24 cellular contexts compared by ENCODE assay signal in genomic region chr2:14952383-14952782, GRCh38.
"Had no signal": no experiment of that assay in that cellular context is flagged by ENCODE, and none has a peak within 500 bp of the region (broad histone marks: within the 10 kb centered on the region; RNA-seq: fewer than 3 reads in every experiment).

No MANE protein-coding gene starts in this region.

- H3K4me3 ChIP-seq: coronary artery, left lung, mucosa of descending colon, ovary, psoas muscle, right lobe of liver, thoracic aorta, tibial nerve, upper lobe of left lung had no signal

- DNase-seq: dermis blood vessel endothelial cell; effector memory CD4-positive, alpha-beta T cell; erythroblast; head of caudate nucleus; left lung; mesenchymal stem cell; mucosa of descending colon; naive B cell; occipital lobe; ovary; posterior cingulate gyrus; psoas muscle; right lobe of liver; small intestine; stimulated activated CD4-positive, alpha-beta T cell treated with anti-CD3 and anti-CD28 coated beads, Interleukin-15, amount 100 ng/mL, for 24 hours; stimulated activated CD4-positive, alpha-beta T cell treated with anti-CD3 and anti-CD28 coated beads, Interleukin-2, amount 100 ng/mL, for 48 hours; stimulated activated naive B cell treated with anti-CD40 and anti-IgM and Interleukin-4, amounts not matched to agents 10 μg/mL and 1 μg/mL and 100 μg/mL, for 72 hours; upper lobe of left lung had no signal

- ATAC-seq: left lung; mucosa of descending colon; psoas muscle; right lobe of liver; stimulated activated naive B cell treated with anti-CD40 and anti-IgM and Interleukin-4, amounts not matched to agents 10 μg/mL and 1 μg/mL and 100 μg/mL, for 72 hours had no signal

- H3K9me3 Mint-ChIP-seq: nephron had no signal

- H3K4me3 Mint-ChIP-seq: mesothelial cell of epicardium; naive B cell; nephron; stimulated activated naive B cell treated with anti-CD40 and anti-IgM and Interleukin-4, amounts not matched to agents 10 μg/mL and 1 μg/mL and 100 μg/mL, for 72 hours; stimulated activated naive CD8-positive, alpha-beta T cell treated with anti-CD3 and anti-CD28 coated beads, Interleukin-15, Interleukin-2, amounts not matched to agents 100 ng/mL and 50 ng/mL, for 24 hours had no signal

- H3K27ac Mint-ChIP-seq: mesothelial cell of epicardium; naive B cell; nephron; stimulated activated naive B cell treated with anti-CD40 and anti-IgM and Interleukin-4, amounts not matched to agents 10 μg/mL and 1 μg/mL and 100 μg/mL, for 72 hours; stimulated activated naive CD8-positive, alpha-beta T cell treated with anti-CD3 and anti-CD28 coated beads, Interleukin-15, Interleukin-2, amounts not matched to agents 100 ng/mL and 50 ng/mL, for 24 hours had no signal

- H3K4me1 Mint-ChIP-seq: mesothelial cell of epicardium; naive B cell; nephron; stimulated activated naive B cell treated with anti-CD40 and anti-IgM and Interleukin-4, amounts not matched to agents 10 μg/mL and 1 μg/mL and 100 μg/mL, for 72 hours had no signal

- H3K36me3 Mint-ChIP-seq: mesothelial cell of epicardium; naive B cell; stimulated activated naive B cell treated with anti-CD40 and anti-IgM and Interleukin-4, amounts not matched to agents 10 μg/mL and 1 μg/mL and 100 μg/mL, for 72 hours had no signal

- H3K27me3 Mint-ChIP-seq: stimulated activated naive B cell treated with anti-CD40 and anti-IgM and Interleukin-4, amounts not matched to agents 10 μg/mL and 1 μg/mL and 100 μg/mL, for 72 hours; stimulated activated naive CD8-positive, alpha-beta T cell treated with anti-CD3 and anti-CD28 coated beads, Interleukin-15, Interleukin-2, amounts not matched to agents 100 ng/mL and 50 ng/mL, for 24 hours had no signal
